ENCODE assay signal across 24 cellular contexts in genomic region chr1:166322470-166322869, GRCh38.
"Had no signal": no experiment of that assay in that cellular context is flagged by ENCODE, and none has a peak within 500 bp of the region (broad histone marks: within the 10 kb centered on the region; RNA-seq: fewer than 3 reads in every experiment).

No MANE protein-coding gene starts in this region.

- H3K4me1 ChIP-seq: left ventricle myocardium inferior, lower lobe of right lung, right atrium auricular region, sigmoid colon, testis, tibial nerve, upper lobe of right lung, vagina had no signal

- H3K36me3 Mint-ChIP-seq: memory B cell; mesothelial cell of epicardium; natural killer cell; stimulated activated naive B cell treated with anti-CD40 and anti-IgM and Interleukin-4, amounts not matched to agents 10 μg/mL and 1 μg/mL and 100 μg/mL, for 72 hours had no signal

- H3K27me3 ChIP-seq: hepatocyte, ovary, right atrium auricular region, sigmoid colon, testis, tibial nerve, upper lobe of right lung, vagina had no signal

- H3K4me1 Mint-ChIP-seq: memory B cell; mesothelial cell of epicardium; natural killer cell; neural crest cell; stimulated activated naive B cell treated with anti-CD40 and anti-IgM and Interleukin-4, amounts not matched to agents 10 μg/mL and 1 μg/mL and 100 μg/mL, for 72 hours; stimulated activated naive CD8-positive, alpha-beta T cell treated with anti-CD3 and anti-CD28 coated beads, Interleukin-15, amount 100 ng/mL, for 72 hours had no signal

- H3K4me3 Mint-ChIP-seq: memory B cell; mesothelial cell of epicardium; natural killer cell; neural crest cell; stimulated activated naive B cell treated with anti-CD40 and anti-IgM and Interleukin-4, amounts not matched to agents 10 μg/mL and 1 μg/mL and 100 μg/mL, for 72 hours; stimulated activated naive CD8-positive, alpha-beta T cell treated with anti-CD3 and anti-CD28 coated beads, Interleukin-15, amount 100 ng/mL, for 72 hours had no signal

- H3K27me3 Mint-ChIP-seq: stimulated activated naive B cell treated with anti-CD40 and anti-IgM and Interleukin-4, amounts not matched to agents 10 μg/mL and 1 μg/mL and 100 μg/mL, for 72 hours had no signal

- H3K27ac ChIP-seq: hepatocyte, left ventricle myocardium inferior, lower lobe of right lung, ovary, right atrium auricular region, sigmoid colon, skin epidermis, testis, tibial nerve, upper lobe of right lung, vagina had no signal

- H3K9me3 Mint-ChIP-seq: stimulated activated naive B cell treated with anti-CD40 and anti-IgM and Interleukin-4, amounts not matched to agents 10 μg/mL and 1 μg/mL and 100 μg/mL, for 72 hours had no signal

- ATAC-seq: left cardiac atrium; lower lobe of right lung; natural killer cell; stimulated activated naive B cell treated with anti-CD40 and anti-IgM and Interleukin-4, amounts not matched to agents 10 μg/mL and 1 μg/mL and 100 μg/mL, for 72 hours; stimulated activated naive CD8-positive, alpha-beta T cell treated with anti-CD3 and anti-CD28 coated beads, Interleukin-15, amount 100 ng/mL, for 72 hours; upper lobe of right lung had no signal

- H3K36me3 ChIP-seq: left ventricle myocardium inferior, lower lobe of right lung, ovary, right atrium auricular region, sigmoid colon, tibial nerve, upper lobe of right lung, vagina had no signal

- H3K9me3 ChIP-seq: left ventricle myocardium inferior, lower lobe of right lung, ovary, right atrium auricular region, sigmoid colon, testis, upper lobe of right lung, vagina had no signal

- H3K4me3 ChIP-seq: hepatocyte, left ventricle myocardium inferior, lower lobe of right lung, ovary, right atrium auricular region, sigmoid colon, skin epidermis, testis, tibial nerve, upper lobe of right lung, vagina had no signal

- H3K27ac Mint-ChIP-seq: memory B cell; mesothelial cell of epicardium; natural killer cell; stimulated activated naive B cell treated with anti-CD40 and anti-IgM and Interleukin-4, amounts not matched to agents 10 μg/mL and 1 μg/mL and 100 μg/mL, for 72 hours; stimulated activated naive CD8-positive, alpha-beta T cell treated with anti-CD3 and anti-CD28 coated beads, Interleukin-15, amount 100 ng/mL, for 72 hours had no signal

- DNase-seq: effector CD4-positive, alpha-beta T cell; foreskin melanocyte; head of caudate nucleus; kidney; left cardiac atrium; left ventricle myocardium inferior; lower lobe of right lung; natural killer cell; ovary; sigmoid colon; stimulated activated CD4-positive, alpha-beta T cell treated with anti-CD3 and anti-CD28 coated beads, Interleukin-2, amount 100 ng/mL, for 24 hours; stimulated activated CD4-positive, alpha-beta T cell treated with anti-CD3 and anti-CD28 coated beads, Interleukin-4, amount 100 ng/mL, for 4 hours; stimulated activated naive B cell treated with anti-CD40 and anti-IgM and Interleukin-4, amounts not matched to agents 10 μg/mL and 1 μg/mL and 100 μg/mL, for 72 hours; stimulated activated naive CD8-positive, alpha-beta T cell treated with anti-CD3 and anti-CD28 coated beads, Interleukin-15, amount 100 ng/mL, for 72 hours; testis; upper lobe of right lung had no signal
